ENCODE assay signal across 8 cellular contexts in genomic region chr6:125301435-125302391, GRCh38. TPM values are rescaled to one million over a fixed set of nuclear protein-coding genes. Genes with fewer than 3 reads are reported as not detected.
DNase-seq lines count a peak whose midpoint lies in the region; ATAC-seq and TF ChIP-seq lines count a peak whose summit lies in the region.

HDDC2 (minus strand) TSS chr6:125301967; CDS start chr6:125301932, 35 bp downstream.

- H3K4me2 ChIP-seq in KMS-11 = peak within 1 kb of the TSS; percentile 84

- peak within 1 kb of the TSS; percentile 93 to 95 for H3K27ac Mint-ChIP-seq in T-cell

- H3K36me3 ChIP-seq in KMS-11 (ENCODE audit: insufficient read depth) = no peaks in the 10 kb centered on the region
- peaks cover 9 to 37% of the 10 kb centered on the region in 2 donors for H3K36me3 ChIP-seq in psoas muscle (ENCODE audit: insufficient read depth in 1 of 2, low read depth in 1 of 2)

- no peaks in the 10 kb centered on the region for H3K9me3 Mint-ChIP-seq in T-cell

- DNase-seq in GF-D8 (lab: John Stamatoyannopoulos, UW) = peak; percentile 14
- DNase-seq in T-cell = peak in 23 of 34 experiments; percentile 2 to 44 (median 19)
- peak; percentile 88 for DNase-seq in left ventricle myocardium superior
- DNase-seq in psoas muscle = peak; percentile 83 to 87
- no peak for DNase-seq in OCI-M2 (lab: John Stamatoyannopoulos, UW; ENCODE audit: unreplicated experiment)

- H3K79me2 ChIP-seq in KMS-11 (ENCODE audit: insufficient read depth, low read depth) = no peaks in the 10 kb centered on the region

- no peaks in the 10 kb centered on the region for H4K20me1 ChIP-seq in KMS-11 (ENCODE audit: insufficient read depth)

- H3K4me3 ChIP-seq in KMS-11 (IDR thresholded peaks at IDR 0.05; ENCODE audit: insufficient read depth, low read depth, low read length) (no peak within 1 kb of the TSS), psoas muscle (peak within 1 kb of the TSS; percentile 86)

- ATAC-seq in GM21737 (IDR thresholded peaks at IDR 0.05; ENCODE audit: unreplicated experiment) (peak; percentile 85), T-cell (replicated peaks in 1 of 4) (peak; percentile 36 to 57 (median 55)), left ventricle myocardium superior (peak; percentile 92), psoas muscle (peak; percentile 86 to 92 (median 88))

- H3K27me3 ChIP-seq in KMS-11 (ENCODE audit: insufficient read depth, low read depth) (no peaks in the 10 kb centered on the region), psoas muscle (ENCODE audit: insufficient read depth in 3 of 3, low read length in 2 of 3) (no peaks in the 10 kb centered on the region)

- TF ChIP-seq CTCF in KMS-11 (conservative IDR thresholded peaks at IDR 0.05; ENCODE audit: low read depth, low read length) = no peak
- TF ChIP-seq CTCF in psoas muscle (IDR thresholded peaks at IDR 0.05) = no peak

- H3K4me1 ChIP-seq in KMS-11 (ENCODE audit: low read depth, poor library complexity, severe bottlenecking) = peaks cover 10% of the 10 kb centered on the region
- peaks cover 21% of the 10 kb centered on the region for H3K4me1 ChIP-seq in psoas muscle

- CTCF ChIA-PET in T-cell (lab: Charles Lee) = interaction anchor here (0.7 to 3.3 kb wide), 8 partner anchors 9 to 1962 kb away, joined by 3 to 12 read pairs (median 4); partner anchors contain the start of genes HINT3 (in 1 of the 2) and TPD52L1 (in 1 of the 2)

- peak within 1 kb of the TSS; percentile 84 to 90 (median 84) for H3K4me3 Mint-ChIP-seq in T-cell

- peak within 1 kb of the TSS; percentile 85 for H3K9ac ChIP-seq in KMS-11

- no peaks in the 10 kb centered on the region for H3K9me3 ChIP-seq in psoas muscle

- WGBS in psoas muscle, 3 donors = 3 to 15% (median 4%) methylated on average over 20 to 67 of the region's 67 CpGs

- H3K36me3 Mint-ChIP-seq in T-cell = peaks cover 26% of the 10 kb centered on the region

- peaks cover 4 to 5% of the 10 kb centered on the region in 2 donors for H3K27me3 Mint-ChIP-seq in T-cell

- peaks cover 57 to 60% (median 57%) of the 10 kb centered on the region in 3 donors for H3K4me1 Mint-ChIP-seq in T-cell

- peak within 1 kb of the TSS; percentile 50 for H2AFZ ChIP-seq in KMS-11 (ENCODE audit: low read depth)

- H3K27ac ChIP-seq in KMS-11 (peak within 1 kb of the TSS; percentile 26), angular gyrus (ENCODE audit: low read depth, low read length) (peak within 1 kb of the TSS; percentile 52), psoas muscle (peak within 1 kb of the TSS; percentile 92)

- intact Hi-C loops in left ventricle myocardium superior (cut with micrococcal nuclease) (loop anchor here (5.0 kb wide), 1 partner anchor 149 kb away; the partner anchor contains the start of gene TPD52L1), psoas muscle (cut with DNase I) (loop anchor here (2.0 to 5.0 kb wide), 2 partner anchors 149 kb away; partner anchors contain the start of gene TPD52L1 (in 2 of the 2))

- POLR2A ChIA-PET in T-cell (lab: Charles Lee) = interaction anchor here in 1 of 2 donors (0.6 kb wide), 1 partner anchor 78 kb away, joined by 3 read pairs; no protein-coding TSS in a partner anchor

RNA-seq across cellular contexts. Expression of gene HDDC2, which starts in this region (rescaled TPM):
- total RNA-seq in T-cell = 10 to 100 TPM; 32.0 to 48.0 (median 42.1) TPM
- total RNA-seq in left ventricle myocardium superior = 92.0 TPM
- total RNA-seq in psoas muscle = 100 to 1,000 TPM in 1 of 4 donors, 10 to 100 TPM in 3; 72.5 to 151 (median 86.0) TPM
- 100 to 1,000 TPM; 103 to 120 (median 111) TPM for polyA plus RNA-seq in psoas muscle

Comparison
In these comparisons a context has a peak if more than half of its experiments do, and no peak if none do; other contexts are left out.
1. H3K27ac ChIP-seq: peak in every context shown above with its lines; median percentile 92 in psoas muscle; 52 in angular gyrus; 26 in KMS-11.